ENCODE assay signal across 8 cellular contexts in the genomic region with DNA sequence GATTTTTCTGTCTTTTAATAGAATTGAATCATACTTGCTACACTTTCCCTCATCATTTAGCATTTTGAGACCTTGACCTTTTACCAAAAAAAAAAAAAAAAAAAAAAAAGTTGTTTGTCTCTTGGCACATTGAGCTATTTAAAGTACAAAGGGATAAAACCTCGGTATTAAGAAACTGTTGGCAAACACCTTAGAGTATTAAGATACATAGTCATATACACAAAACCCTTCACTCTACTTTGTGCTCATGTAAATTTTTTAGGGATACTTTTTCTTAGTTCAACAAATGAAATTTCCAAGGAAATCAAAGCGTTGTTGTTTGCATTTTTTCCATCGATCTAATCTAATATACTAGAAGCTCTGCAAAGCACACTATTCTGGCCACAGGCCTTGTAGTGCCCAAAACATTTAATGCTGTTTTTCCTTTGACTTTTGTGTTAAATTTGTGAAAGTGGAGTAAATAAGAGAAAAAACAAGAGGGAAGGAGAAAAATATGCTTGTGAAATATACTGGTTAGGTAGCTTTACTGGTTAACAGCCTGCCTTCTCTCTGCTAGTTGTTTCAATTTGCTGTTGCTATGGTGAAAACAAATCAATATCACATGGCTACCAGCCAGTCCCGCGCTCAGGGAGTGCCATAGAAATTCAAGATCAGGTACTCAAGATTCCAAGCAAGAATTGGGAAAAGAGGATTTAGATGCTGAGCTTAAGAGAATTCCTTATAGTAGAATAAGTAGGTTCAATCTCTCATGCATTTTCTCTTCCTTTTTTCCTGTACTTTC. TPM values are rescaled to one million over a fixed set of nuclear protein-coding genes. Genes with fewer than 3 reads are reported as not detected.
DNase-seq lines count a peak whose midpoint lies in the region; ATAC-seq and TF ChIP-seq lines count a peak whose summit lies in the region.

No MANE protein-coding gene starts in this region.

- H3F3A ChIP-seq in neural progenitor cell (ENCODE audit: low read depth), result no peaks in the 10 kb centered on the region

- DNase-seq in CD14-positive monocyte (ENCODE audit: low spot score) (no peak), epithelial cell of esophagus (ENCODE audit: low read depth) (peak; percentile 67), neural progenitor cell (ENCODE audit: low spot score) (no peak), NCI-H128 (lab: John Stamatoyannopoulos, UW; ENCODE audit: unreplicated experiment) (no peak), NOMO-1 (lab: John Stamatoyannopoulos, UW; ENCODE audit: unreplicated experiment in 2 of 2) (no peak)
- DNase-seq in T-helper 2 cell treated with Interferon-gamma antibody and Interleukin-4, amounts not matched to agents 5 μg/mL and 100 μg/mL, for 36 hours (ENCODE audit: low spot score), result no peak

- peaks cover 57% of the 10 kb centered on the region for H4K20me1 ChIP-seq in neural progenitor cell (ENCODE audit: low read depth)

- H3K9me3 ChIP-seq in neural progenitor cell (ENCODE audit: low read depth), result no peaks in the 10 kb centered on the region

- H3K9me3 Mint-ChIP-seq in CD14-positive monocyte, result no peaks in the 10 kb centered on the region
- no peaks in the 10 kb centered on the region for H3K9me3 Mint-ChIP-seq in T-helper 2 cell treated with Interferon-gamma antibody and Interleukin-4, amounts not matched to agents 5 μg/mL and 100 μg/mL, for 36 hours
- peaks cover 2% of the 10 kb centered on the region for H3K9me3 Mint-ChIP-seq in neural progenitor cell

- TF ChIP-seq CTCF in CD14-positive monocyte (IDR thresholded peaks at IDR 0.05) (no peak), epithelial cell of esophagus (IDR thresholded peaks at IDR 0.05; ENCODE audit: insufficient read depth, low read depth, low read length, missing control alignments) (no peak), neural progenitor cell (IDR thresholded peaks at IDR 0.05) (no peak)

- peaks cover 27% of the 10 kb centered on the region for H3K4me1 ChIP-seq in neural progenitor cell

- H3K27me3 ChIP-seq in neural progenitor cell, result peaks cover 63% of the 10 kb centered on the region

- no peak overlapping the region for H2AFZ ChIP-seq in neural progenitor cell (replicated peaks)

- no peak overlapping the region for H3K27ac ChIP-seq in neural progenitor cell

- H3K36me3 Mint-ChIP-seq in CD14-positive monocyte (peaks cover 3 to 7% of the 10 kb centered on the region in 2 donors), neural progenitor cell (peaks cover 7% of the 10 kb centered on the region)
- peaks cover 7% of the 10 kb centered on the region for H3K36me3 Mint-ChIP-seq in T-helper 2 cell treated with Interferon-gamma antibody and Interleukin-4, amounts not matched to agents 5 μg/mL and 100 μg/mL, for 36 hours (ENCODE audit: low read depth)

- H3K27ac Mint-ChIP-seq in CD14-positive monocyte (peak overlapping the region in 6 of 7 donors; percentile 91 to 97 (median 96)), neural progenitor cell (peak overlapping the region; percentile 96)
- H3K27ac Mint-ChIP-seq in T-helper 2 cell treated with Interferon-gamma antibody and Interleukin-4, amounts not matched to agents 5 μg/mL and 100 μg/mL, for 36 hours, result peak overlapping the region; percentile 85

- peak overlapping the region; percentile 76 to 97 for H3K4me3 Mint-ChIP-seq in CD14-positive monocyte
- peak overlapping the region; percentile 94 for H3K4me3 Mint-ChIP-seq in T-helper 2 cell treated with Interferon-gamma antibody and Interleukin-4, amounts not matched to agents 5 μg/mL and 100 μg/mL, for 36 hours
- peak overlapping the region; percentile 93 for H3K4me3 Mint-ChIP-seq in neural progenitor cell

- peak; percentile 18 for ATAC-seq in HG02981 (IDR thresholded peaks at IDR 0.05; ENCODE audit: unreplicated experiment)
- ATAC-seq in GM18520 (IDR thresholded peaks at IDR 0.05; ENCODE audit: unreplicated experiment), result no peak

- H3K27me3 Mint-ChIP-seq in CD14-positive monocyte (ENCODE audit: low read depth in 3 of 3), result peaks cover 0 to 2% (median 0%) of the 10 kb centered on the region in 3 donors
- H3K27me3 Mint-ChIP-seq in T-helper 2 cell treated with Interferon-gamma antibody and Interleukin-4, amounts not matched to agents 5 μg/mL and 100 μg/mL, for 36 hours (ENCODE audit: low read depth), result no peaks in the 10 kb centered on the region
- H3K27me3 Mint-ChIP-seq in neural progenitor cell (ENCODE audit: insufficient read depth, low read depth), result peaks cover 2% of the 10 kb centered on the region

- H3K79me2 ChIP-seq in neural progenitor cell (ENCODE audit: low read depth), result peaks cover 18% of the 10 kb centered on the region

- H3K36me3 ChIP-seq in neural progenitor cell, result no peaks in the 10 kb centered on the region

- intact Hi-C loops in CD14-positive monocyte (cut with micrococcal nuclease), result loop anchor here (10.0 kb wide), 1 partner anchor 210 kb away; the partner anchor contains the start of gene RAP2A (in 2 of the 2)

- peak overlapping the region; percentile 90 for H3K4me2 ChIP-seq in neural progenitor cell

- H3K4me1 Mint-ChIP-seq in CD14-positive monocyte (peaks cover 55% of the 10 kb centered on the region), neural progenitor cell (peaks cover 39% of the 10 kb centered on the region)
- H3K4me1 Mint-ChIP-seq in T-helper 2 cell treated with Interferon-gamma antibody and Interleukin-4, amounts not matched to agents 5 μg/mL and 100 μg/mL, for 36 hours (ENCODE audit: low read depth), result peaks cover 59% of the 10 kb centered on the region

- H3K4me3 ChIP-seq in epithelial cell of esophagus (ENCODE audit: low read length) (peak overlapping the region; percentile 81), neural progenitor cell (no peak overlapping the region)

- H3K9ac ChIP-seq in neural progenitor cell, result no peak overlapping the region

RNA-seq across cellular contexts. Expression of gene MBNL2, which starts 2.6 kb away (rescaled TPM):
- 10 to 100 TPM; 13.4 to 15.5 TPM for polyA plus RNA-seq in CD14-positive monocyte
- 19.6 and 25.0 TPM in 2 replicates for total RNA-seq in neural progenitor cell (ENCODE audit: low replicate concordance)
